Comparison of ENCODE assay signal across 34 cellular contexts in the genomic region with DNA sequence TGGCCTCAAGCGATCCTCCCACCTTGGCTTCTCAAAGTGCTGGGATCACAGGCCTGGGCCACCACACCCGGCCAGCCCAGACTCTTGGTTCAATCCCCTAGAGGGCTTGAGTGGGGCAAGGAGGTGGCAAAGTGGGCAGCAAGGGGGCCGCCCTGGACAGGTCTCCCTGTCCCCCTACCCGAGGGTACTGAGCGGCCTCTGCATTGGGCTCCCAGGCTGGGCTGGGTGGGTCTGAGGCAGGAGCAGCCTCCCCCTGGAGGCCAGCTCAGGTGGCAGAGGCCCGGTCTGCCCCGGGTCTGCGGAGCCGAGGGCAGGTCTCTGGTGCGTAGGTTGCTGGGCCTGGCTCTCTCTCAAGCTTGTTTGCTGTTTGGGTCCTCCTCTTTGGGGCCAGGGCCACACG. TPM values are rescaled to one million over a fixed set of nuclear protein-coding genes. Genes with fewer than 3 reads are reported as not detected.
"Had no signal": no experiment of that assay in that cellular context is flagged by ENCODE, and none has a peak within 500 bp of the region (broad histone marks: within the 10 kb centered on the region; RNA-seq: fewer than 3 reads in every experiment).

No MANE protein-coding gene starts in this region.

- H3K27ac Mint-ChIP-seq: activated CD4-positive, alpha-beta memory T cell treated with anti-CD3 and anti-CD28 coated beads for 36 hours; activated CD4-positive, alpha-beta T cell treated with anti-CD3 and anti-CD28 coated beads for 36 hours; activated naive CD4-positive, alpha-beta T cell treated with anti-CD3 and anti-CD28 coated beads, Interleukin-2, amount 10 ng/mL, durations not matched to agents 7 days and 5 days; activated naive CD8-positive, alpha-beta T cell; activated naive CD8-positive, alpha-beta T cell treated with anti-CD3 and anti-CD28 coated beads, Interleukin-2, amount 50 U/mL, for 24 hours; activated T-helper 1 cell treated with anti-CD3 and anti-CD28 coated beads, Interleukin-12 subunit alpha, Interleukin-12 subunit beta, Interleukin-2, Interleukin-4 antibody, amounts not matched to agents 30 ng/mL and 10 ng/mL and 1 ng/mL, durations not matched to agents 14 hours and 24 hours and 36 hours; T-helper 1 cell treated with Interleukin-12 subunit alpha and Interleukin-12 subunit beta and Interleukin-4 antibody, amounts not matched to agents 30 μg/mL and 1 μg/mL, for 36 hours; T-helper 2 cell treated with Interferon-gamma antibody and Interleukin-4, amounts not matched to agents 5 μg/mL and 100 μg/mL, for 36 hours; WTC11 had no signal

- H3K4me2 ChIP-seq: SK-N-SH had no signal

- H3K36me3 ChIP-seq: MG63, SJSA1 had no signal

- H3K27ac ChIP-seq: SJSA1 had no signal

- H3K9me3 Mint-ChIP-seq: activated CD4-positive, alpha-beta memory T cell treated with anti-CD3 and anti-CD28 coated beads for 36 hours; activated naive CD4-positive, alpha-beta T cell treated with anti-CD3 and anti-CD28 coated beads, Interleukin-2, amount 10 ng/mL, durations not matched to agents 7 days and 5 days; activated naive CD8-positive, alpha-beta T cell treated with anti-CD3 and anti-CD28 coated beads, Interleukin-2, amount 50 U/mL, for 24 hours; activated T-cell treated with anti-CD3 and anti-CD28 coated beads, Interleukin-2, amount 50 U/mL, for 4 hours; activated T-helper 1 cell treated with anti-CD3 and anti-CD28 coated beads, Interleukin-12 subunit alpha, Interleukin-12 subunit beta, Interleukin-2, Interleukin-4 antibody, amounts not matched to agents 30 ng/mL and 10 ng/mL and 1 ng/mL, durations not matched to agents 14 hours and 24 hours and 36 hours; brain; T-helper 1 cell treated with Interleukin-12 subunit alpha and Interleukin-12 subunit beta and Interleukin-4 antibody, amounts not matched to agents 30 μg/mL and 1 μg/mL, for 36 hours; T-helper 2 cell treated with Interferon-gamma antibody and Interleukin-4, amounts not matched to agents 5 μg/mL and 100 μg/mL, for 36 hours; WTC11 had no signal

- H3K36me3 Mint-ChIP-seq: activated CD4-positive, alpha-beta memory T cell treated with anti-CD3 and anti-CD28 coated beads for 36 hours; activated naive CD4-positive, alpha-beta T cell treated with anti-CD3 and anti-CD28 coated beads, Interleukin-2, amount 10 ng/mL, durations not matched to agents 7 days and 5 days; activated naive CD8-positive, alpha-beta T cell; brain; WTC11 had no signal

- DNase-seq: activated CD4-positive, alpha-beta memory T cell treated with anti-CD3 and anti-CD28 coated beads for 36 hours; activated CD4-positive, alpha-beta T cell treated with anti-CD3 and anti-CD28 coated beads for 36 hours; activated CD4-positive, alpha-beta T cell treated with anti-CD3 and anti-CD28 coated beads, Interleukin-2, amount 50 U/mL, for 1 hour; activated CD8-positive, alpha-beta memory T cell treated with anti-CD3 and anti-CD28 coated beads, Interleukin-2, amount 50 U/mL, for 4 hours; activated naive CD4-positive, alpha-beta T cell treated with anti-CD3 and anti-CD28 coated beads, Interleukin-2, amount 10 ng/mL, durations not matched to agents 7 days and 5 days; activated naive CD8-positive, alpha-beta T cell treated with anti-CD3 and anti-CD28 coated beads, Interleukin-2, amount 50 U/mL, for 24 hours; activated T-cell treated with anti-CD3 and anti-CD28 coated beads for 4 hours; activated T-cell treated with anti-CD3 and anti-CD28 coated beads, Interleukin-2, amount 50 U/mL, for 4 hours; anterior cingulate cortex; caudate nucleus; Kasumi-1; KG1; MG63; NCI-H1048; NCI-H1105 treated with DMSO at 0.1 percent for 48 hours; NCI-H1436 treated with DMSO at 0.1 percent for 48 hours; NCI-H1694 treated with DMSO at 0.1 percent for 48 hours; NCI-H2029; NCI-H345; NCI-H524 treated with DMSO at 0.1 percent for 48 hours; RPMI8226; SK-N-SH had no signal

- ATAC-seq: activated CD4-positive, alpha-beta T cell treated with anti-CD3 and anti-CD28 coated beads for 36 hours; activated CD4-positive, CD25-positive, alpha-beta regulatory T cell treated with anti-CD3 and anti-CD28 coated beads, Interleukin-2, amount 50 U/mL, for 24 hours; activated naive CD8-positive, alpha-beta T cell treated with anti-CD3 and anti-CD28 coated beads, Interleukin-2, amount 50 U/mL, for 24 hours; activated T-cell treated with anti-CD3 and anti-CD28 coated beads, Interleukin-2, amount 50 U/mL, for 4 hours; Panc1; WTC11 had no signal

- H3K4me1 Mint-ChIP-seq: activated CD4-positive, alpha-beta T cell treated with anti-CD3 and anti-CD28 coated beads for 36 hours; activated naive CD4-positive, alpha-beta T cell treated with anti-CD3 and anti-CD28 coated beads, Interleukin-2, amount 10 ng/mL, durations not matched to agents 7 days and 5 days; activated naive CD8-positive, alpha-beta T cell treated with anti-CD3 and anti-CD28 coated beads, Interleukin-2, amount 50 U/mL, for 24 hours; WTC11 had no signal

- H3K9me3 ChIP-seq: MG63, SJSA1, SK-N-SH had no signal

- H3K27me3 Mint-ChIP-seq: activated CD4-positive, alpha-beta T cell treated with anti-CD3 and anti-CD28 coated beads for 36 hours; activated naive CD8-positive, alpha-beta T cell; activated naive CD8-positive, alpha-beta T cell treated with anti-CD3 and anti-CD28 coated beads, Interleukin-2, amount 50 U/mL, for 24 hours had no signal

- H3K9ac ChIP-seq: SK-N-SH had no signal

- H3K27me3 ChIP-seq: MG63 had no signal

- FAIRE-seq: bronchial epithelial cell, TTC549 had no signal

- H3K4me1 ChIP-seq: SJSA1 had no signal

- H3K4me3 Mint-ChIP-seq: activated CD4-positive, alpha-beta memory T cell treated with anti-CD3 and anti-CD28 coated beads for 36 hours; activated CD4-positive, alpha-beta T cell treated with anti-CD3 and anti-CD28 coated beads for 36 hours; activated naive CD4-positive, alpha-beta T cell treated with anti-CD3 and anti-CD28 coated beads, Interleukin-2, amount 10 ng/mL, durations not matched to agents 7 days and 5 days; activated naive CD8-positive, alpha-beta T cell; activated naive CD8-positive, alpha-beta T cell treated with anti-CD3 and anti-CD28 coated beads, Interleukin-2, amount 50 U/mL, for 24 hours; activated T-cell treated with anti-CD3 and anti-CD28 coated beads, Interleukin-2, amount 50 U/mL, for 4 hours; activated T-helper 1 cell treated with anti-CD3 and anti-CD28 coated beads, Interleukin-12 subunit alpha, Interleukin-12 subunit beta, Interleukin-2, Interleukin-4 antibody, amounts not matched to agents 30 ng/mL and 10 ng/mL and 1 ng/mL, durations not matched to agents 14 hours and 24 hours and 36 hours; brain; T-helper 1 cell treated with Interleukin-12 subunit alpha and Interleukin-12 subunit beta and Interleukin-4 antibody, amounts not matched to agents 30 μg/mL and 1 μg/mL, for 36 hours; T-helper 2 cell treated with Interferon-gamma antibody and Interleukin-4, amounts not matched to agents 5 μg/mL and 100 μg/mL, for 36 hours; WTC11 had no signal

- H3K4me3 ChIP-seq: MG63, SJSA1 had no signal

RNA-seq across cellular contexts. Expression of a gene that starts 22.4 kb away (rescaled TPM):
- total RNA-seq: activated CD4-positive, alpha-beta T cell treated with anti-CD3 and anti-CD28 coated beads for 36 hours; activated T-cell treated with anti-CD3 and anti-CD28 coated beads, Interleukin-2, amount 50 U/mL, for 4 hours; bronchial epithelial cell; NCI-H460; WTC11 had no signal
